Comparison of ENCODE assay signal across 8 cellular contexts in genomic region chr4:185204238-185204910, GRCh38. TPM values are rescaled to one million over a fixed set of nuclear protein-coding genes. Genes with fewer than 3 reads are reported as not detected.
DNase-seq lines count a peak whose midpoint lies in the region; ATAC-seq and TF ChIP-seq lines count a peak whose summit lies in the region.

No MANE protein-coding gene starts in this region.

- intact Hi-C loops in CD4-positive, alpha-beta T cell (cut with DNase I, micrococcal nuclease), result loop anchor here (2.0 to 10.0 kb wide), 14 partner anchors 48 to 1760 kb away; partner anchors contain the start of genes ANKRD37 (in 2 of the 2), UFSP2 (in 2 of the 2), ACSL1 (in 1 of the 2) and CASP3 (in 1 of the 2)

- no peak for ATAC-seq in CD4-positive, alpha-beta T cell (ENCODE audit: poor library complexity)
- no peak for ATAC-seq in WTC11
- ATAC-seq in stimulated activated effector memory CD8-positive, alpha-beta T cell treated with anti-CD3 and anti-CD28 coated beads, Interleukin-12 subunit alpha, Interleukin-12 subunit beta, amount 100 ng/mL, for 72 hours, result no peak
- ATAC-seq in HG03439 (IDR thresholded peaks at IDR 0.05; ENCODE audit: unreplicated experiment), result no peak

- no CpG with 5 or more reads among the region's 14 CpGs for WGBS in iPS DF 6.9 (ENCODE audit: insufficient coverage, insufficient read length)

- H3K36me3 ChIP-seq in HEK293 (ENCODE audit: control insufficient read depth in 2 of 2, insufficient read depth in 1 of 2, low read length in 2 of 2) (no peaks in the 10 kb centered on the region), iPS DF 6.9 (ENCODE audit: control insufficient read depth, insufficient read depth, low read length) (no peaks in the 10 kb centered on the region)

- DNase-seq in CD4-positive, alpha-beta T cell, result no peak
- no peak for DNase-seq in WTC11 (ENCODE audit: low spot score)
- DNase-seq in iPS DF 6.9 (ENCODE audit: low read depth, low spot score), result no peak
- no peak for DNase-seq in stimulated activated effector memory CD8-positive, alpha-beta T cell treated with anti-CD3 and anti-CD28 coated beads, Interleukin-12 subunit alpha, Interleukin-12 subunit beta, amount 100 ng/mL, for 72 hours (ENCODE audit: low spot score in 2 of 2)
- DNase-seq in SHP77 treated with DMSO at 0.1 percent for 48 hours (lab: John Stamatoyannopoulos, UW), result no peak
- no peak for DNase-seq in effector CD4-positive, alpha-beta T cell

- no peaks in the 10 kb centered on the region for H3K27me3 ChIP-seq in CD4-positive, alpha-beta T cell (ENCODE audit: control insufficient read depth, insufficient read depth, low read length)
- H3K27me3 ChIP-seq in iPS DF 6.9 (ENCODE audit: control insufficient read depth, insufficient read depth, low read length), result no peaks in the 10 kb centered on the region

- CTCF ChIA-PET in CD4-positive, alpha-beta T cell (lab: Charles Lee), result interaction anchor here (0.8 kb wide), 1 partner anchor 21 kb away, joined by 3 read pairs; no protein-coding TSS in a partner anchor
- CTCF ChIA-PET in HEK293 (lab: Yijun Ruan, JAX) (no interaction called here), WTC11 (lab: Charles Lee) (interaction anchor here (1.5 kb wide), 1 partner anchor 70 kb away, joined by 3 read pairs; no protein-coding TSS in a partner anchor)

- H3K9me3 Mint-ChIP-seq in CD4-positive, alpha-beta T cell, result no peaks in the 10 kb centered on the region
- no peaks in the 10 kb centered on the region for H3K9me3 Mint-ChIP-seq in WTC11
- H3K9me3 Mint-ChIP-seq in stimulated activated effector memory CD8-positive, alpha-beta T cell treated with anti-CD3 and anti-CD28 coated beads, Interleukin-12 subunit alpha, Interleukin-12 subunit beta, amount 100 ng/mL, for 72 hours, result no peaks in the 10 kb centered on the region

- H3K4me3 Mint-ChIP-seq in CD4-positive, alpha-beta T cell, result peak overlapping the region; percentile 92
- peak overlapping the region; percentile 62 for H3K4me3 Mint-ChIP-seq in WTC11
- peak overlapping the region; percentile 93 for H3K4me3 Mint-ChIP-seq in stimulated activated effector memory CD8-positive, alpha-beta T cell treated with anti-CD3 and anti-CD28 coated beads, Interleukin-12 subunit alpha, Interleukin-12 subunit beta, amount 100 ng/mL, for 72 hours

- H3K27me3 Mint-ChIP-seq in CD4-positive, alpha-beta T cell, result no peaks in the 10 kb centered on the region
- peaks cover 43% of the 10 kb centered on the region for H3K27me3 Mint-ChIP-seq in WTC11 (ENCODE audit: low read depth)

- H3K4me1 Mint-ChIP-seq in CD4-positive, alpha-beta T cell (ENCODE audit: low read depth), result peaks cover 65% of the 10 kb centered on the region
- peaks cover 36% of the 10 kb centered on the region for H3K4me1 Mint-ChIP-seq in WTC11
- peaks cover 51% of the 10 kb centered on the region for H3K4me1 Mint-ChIP-seq in stimulated activated effector memory CD8-positive, alpha-beta T cell treated with anti-CD3 and anti-CD28 coated beads, Interleukin-12 subunit alpha, Interleukin-12 subunit beta, amount 100 ng/mL, for 72 hours

- no peak for TF ChIP-seq CTCF in CD4-positive, alpha-beta T cell (IDR thresholded peaks at IDR 0.05)
- TF ChIP-seq CTCF in HEK293 (tag by site-specific recombination; IDR thresholded peaks at IDR 0.05) (no peak), WTC11 (IDR thresholded peaks at IDR 0.05) (no peak)

- peaks cover 31% of the 10 kb centered on the region for H3K36me3 Mint-ChIP-seq in CD4-positive, alpha-beta T cell (ENCODE audit: low read depth)
- H3K36me3 Mint-ChIP-seq in WTC11, result peaks cover 3% of the 10 kb centered on the region; the same call in 1 of the 2 replicates
- H3K36me3 Mint-ChIP-seq in stimulated activated effector memory CD8-positive, alpha-beta T cell treated with anti-CD3 and anti-CD28 coated beads, Interleukin-12 subunit alpha, Interleukin-12 subunit beta, amount 100 ng/mL, for 72 hours, result peaks cover 34% of the 10 kb centered on the region

- H3K4me3 ChIP-seq in HEK293 (ENCODE audit: low read depth, low read length), result peak overlapping the region; percentile 54
- H3K4me3 ChIP-seq in iPS DF 6.9 (ENCODE audit: low read length), result peak overlapping the region; percentile 60; the same call in 1 of the 2 replicates

- H3K9me3 ChIP-seq in CD4-positive, alpha-beta T cell (ENCODE audit: control insufficient read depth, low read length), result no peaks in the 10 kb centered on the region
- H3K9me3 ChIP-seq in HEK293 (ENCODE audit: control insufficient read depth, insufficient read depth, low read depth, low read length) (no peaks in the 10 kb centered on the region), iPS DF 6.9 (ENCODE audit: control insufficient read depth, insufficient read depth, low read length) (no peaks in the 10 kb centered on the region)

- H3K27ac Mint-ChIP-seq in CD4-positive, alpha-beta T cell, result peak overlapping the region; percentile 89
- H3K27ac Mint-ChIP-seq in WTC11, result no peak overlapping the region
- peak overlapping the region; percentile 98 for H3K27ac Mint-ChIP-seq in stimulated activated effector memory CD8-positive, alpha-beta T cell treated with anti-CD3 and anti-CD28 coated beads, Interleukin-12 subunit alpha, Interleukin-12 subunit beta, amount 100 ng/mL, for 72 hours

- POLR2A ChIA-PET in CD4-positive, alpha-beta T cell (lab: Charles Lee), result interaction anchor here (0.9 to 1.3 kb wide), 3 partner anchors 61 to 221 kb away, joined by 3 to 8 read pairs (median 6); partner anchors contain the start of genes ANKRD37, LRP2BP and SLC25A4
- POLR2A ChIA-PET in HEK293 (lab: Yijun Ruan, JAX) (no interaction called here), WTC11 (lab: Charles Lee) (interaction anchor here (0.6 kb wide), 1 partner anchor 63 kb away, joined by 3 read pairs; no protein-coding TSS in a partner anchor)

- peaks cover 9% of the 10 kb centered on the region; the same call in 1 of the 2 replicates for H3K4me1 ChIP-seq in HEK293 (ENCODE audit: control insufficient read depth, insufficient read depth, low read length)
- H3K4me1 ChIP-seq in iPS DF 6.9 (ENCODE audit: control insufficient read depth, insufficient read depth, low read length), result 0 out of 2 replicates have a peak, but pooled peaks cover 2% of the 10 kb centered on the region

- H3K27ac ChIP-seq in CD4-positive, alpha-beta T cell (ENCODE audit: low read depth, low read length), result peak overlapping the region; percentile 51
- peak overlapping the region; percentile 90 for H3K27ac ChIP-seq in HEK293 (ENCODE audit: extremely low read depth, low read depth, low read length)
- H3K27ac ChIP-seq in iPS DF 6.9 (ENCODE audit: low read length), result no peak overlapping the region

TF ChIP-seq in HEK293, 187 proteins besides CTCF, POLR2A, EP300 and RAD21 (continues in another document):
- peak; percentile 53 for TF ChIP-seq ZNF335 (tag by site-specific recombination; conservative IDR thresholded peaks at IDR 0.05)
- TF ChIP-seq OSR2 (tag by site-specific recombination; IDR thresholded peaks at IDR 0.05), result peak; percentile 89
- no peak for TF ChIP-seq ZNF792 (tag by site-specific recombination; IDR thresholded peaks at IDR 0.05)
- no peak for TF ChIP-seq ZNF544 (tag by site-specific recombination; IDR thresholded peaks at IDR 0.05)
- TF ChIP-seq ZNF174 (tag by site-specific recombination; IDR thresholded peaks at IDR 0.05), result no peak
- TF ChIP-seq SP2 (tag by site-specific recombination; IDR thresholded peaks at IDR 0.05), result peak; percentile 27; the same call in 1 of the 2 replicates
- no peak for TF ChIP-seq ZNF354C (tag by site-specific recombination; IDR thresholded peaks at IDR 0.05; ENCODE audit: borderline replicate concordance, low read depth)
- TF ChIP-seq ZNF391 (tag by site-specific recombination; IDR thresholded peaks at IDR 0.05; ENCODE audit: borderline replicate concordance, low read depth), result no peak
- TF ChIP-seq ZBTB20 (tag by site-specific recombination; IDR thresholded peaks at IDR 0.05), result 0 out of 2 replicates have a peak, but pooled peaks have one; percentile 10

TF ChIP-seq in WTC11, 78 proteins besides CTCF, POLR2A, EP300 and RAD21 (continues in another document):
- TF ChIP-seq SMAD4 (CRISPR knock-in tag; IDR thresholded peaks at IDR 0.05), result no peak
- no peak for TF ChIP-seq CREM (CRISPR knock-in tag; IDR thresholded peaks at IDR 0.05)
- TF ChIP-seq, protein P1, sequence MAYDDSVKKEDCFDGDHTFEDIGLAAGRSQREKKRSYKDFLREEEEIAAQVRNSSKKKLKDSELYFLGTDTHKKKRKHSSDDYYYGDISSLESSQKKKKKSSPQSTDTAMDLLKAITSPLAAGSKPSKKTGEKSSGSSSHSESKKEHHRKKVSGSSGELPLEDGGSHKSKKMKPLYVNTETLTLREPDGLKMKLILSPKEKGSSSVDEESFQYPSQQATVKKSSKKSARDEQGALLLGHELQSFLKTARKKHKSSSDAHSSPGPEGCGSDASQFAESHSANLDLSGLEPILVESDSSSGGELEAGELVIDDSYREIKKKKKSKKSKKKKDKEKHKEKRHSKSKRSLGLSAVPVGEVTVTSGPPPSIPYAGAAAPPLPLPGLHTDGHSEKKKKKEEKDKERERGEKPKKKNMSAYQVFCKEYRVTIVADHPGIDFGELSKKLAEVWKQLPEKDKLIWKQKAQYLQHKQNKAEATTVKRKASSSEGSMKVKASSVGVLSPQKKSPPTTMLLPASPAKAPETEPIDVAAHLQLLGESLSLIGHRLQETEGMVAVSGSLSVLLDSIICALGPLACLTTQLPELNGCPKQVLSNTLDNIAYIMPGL (CRISPR knock-in tag; IDR thresholded peaks at IDR 0.05), result no peak

RNA-seq across cellular contexts. Expression of gene CFAP97, which starts 0.6 kb away (rescaled TPM):
- total RNA-seq in CD4-positive, alpha-beta T cell, result 10 to 100 TPM; 24.5 to 26.6 TPM
- 35.2 to 40.3 TPM (median 36.1 TPM) in 3 replicates for total RNA-seq in WTC11 (2021)

RNA-seq across cellular contexts. Expression of gene SNX25, which starts 5.0 kb away (rescaled TPM):
- total RNA-seq in CD4-positive, alpha-beta T cell, result 1 to 10 TPM; 7.9 to 9.1 TPM
- total RNA-seq in WTC11 (2021), result 16.9 to 20.9 TPM (median 19.1 TPM) in 3 replicates
